Comparison of ENCODE assay signal across 8 cellular contexts in the genomic region with DNA sequence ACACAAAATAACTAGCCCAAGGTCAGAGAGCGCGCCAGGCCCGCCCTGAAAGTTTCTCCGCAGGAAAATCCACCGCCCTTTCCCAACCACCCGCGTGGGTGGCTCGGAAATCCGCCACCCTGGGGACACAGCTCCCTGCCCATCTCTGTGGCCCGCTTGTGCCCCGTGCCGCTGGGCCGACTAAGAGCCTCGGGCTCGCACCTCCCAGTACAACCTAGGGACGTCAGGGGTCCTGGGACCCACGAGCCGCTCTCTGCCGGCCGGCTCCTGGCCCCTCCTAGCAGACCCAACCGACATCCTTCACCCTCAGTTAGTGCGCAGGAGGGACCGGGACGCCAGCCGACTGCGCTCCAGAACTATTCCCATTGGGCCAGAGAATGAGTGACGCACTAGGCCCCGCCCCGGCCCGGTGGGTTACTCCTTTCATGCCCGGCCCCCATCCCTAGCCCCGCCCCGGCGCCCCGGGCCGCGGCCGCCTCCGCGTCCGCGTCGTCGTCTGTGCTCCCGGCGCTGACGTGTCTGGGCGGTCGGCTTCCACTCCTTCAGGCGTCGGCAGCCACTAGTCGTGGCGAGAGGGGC. TPM values are rescaled to one million over a fixed set of nuclear protein-coding genes. Genes with fewer than 3 reads are reported as not detected.
DNase-seq lines count a peak whose midpoint lies in the region; ATAC-seq and TF ChIP-seq lines count a peak whose summit lies in the region.

No MANE protein-coding gene starts in this region.

- H3K4me1 ChIP-seq in spleen: peaks cover 5 to 38% (median 28%) of the 10 kb centered on the region in 6 donors

- TF ChIP-seq POLR2A in GM18951 (IDR thresholded peaks at IDR 0.05; ENCODE audit: extremely low read depth, insufficient read depth, insufficient read length) (peak; percentile 81), spleen (IDR thresholded peaks at IDR 0.05) (peak in 2 of 3 donors; percentile 42 to 71)

- intact Hi-C loops in spleen (cut with DNase I; ENCODE audit: low total_unique reads): no loop called here

- H3K27me3 Mint-ChIP-seq in WTC11 (ENCODE audit: low read depth): peaks cover 9% of the 10 kb centered on the region

- POLR2A ChIA-PET in WTC11 (lab: Charles Lee): interaction anchor here (0.6 to 1.0 kb wide), 2 partner anchors 12 to 262 kb away, joined by 3 to 4 read pairs; no protein-coding TSS in a partner anchor

- TF ChIP-seq CTCF in WTC11 (IDR thresholded peaks at IDR 0.05): no peak
- no peak for TF ChIP-seq CTCF in cardiac fibroblast (IDR thresholded peaks at IDR 0.05; ENCODE audit: low read depth, low read length)
- TF ChIP-seq CTCF in spleen (IDR thresholded peaks at IDR 0.05 in 8 of 11, conservative IDR thresholded peaks at IDR 0.05 in 3 of 11): peak in 1 of 11 experiments; percentile 37

- H3K9me3 Mint-ChIP-seq in WTC11: no peaks in the 10 kb centered on the region

- WGBS in spleen, 5 donors: 0 to 4% (median 1%) methylated on average over 23 to 53 of the region's 53 CpGs

- CTCF ChIA-PET in WTC11 (lab: Charles Lee): no interaction called here

- H3K4me3 ChIP-seq in cardiac fibroblast (replicated peaks in 1 of 2; ENCODE audit: low read depth in 2 of 2, low read length in 2 of 2) (peak overlapping the region; percentile 59 to 94), spleen (peak overlapping the region; percentile 59 to 86 (median 75))

- peaks cover 3% of the 10 kb centered on the region; the same call in 1 of the 2 replicates for H3K36me3 Mint-ChIP-seq in WTC11

- H3K27ac Mint-ChIP-seq in WTC11: peak overlapping the region; percentile 95

- DNase-seq in AG08396 (ENCODE audit: low spot score) (peak; percentile 97), NCI-H2227 treated with DMSO at 0.1 percent for 48 hours (lab: John Stamatoyannopoulos, UW) (peak; percentile 98), WTC11 (ENCODE audit: low spot score) (peak; percentile 98), cardiac fibroblast (ENCODE audit: low read depth in 2 of 2) (peak; percentile 98 to 99), inferior parietal cortex (ENCODE audit: extremely low spot score) (peak; percentile 95), spleen (peak; percentile 100)

- peaks cover 23% of the 10 kb centered on the region for H3K4me1 Mint-ChIP-seq in WTC11

- H3K4me3 Mint-ChIP-seq in WTC11: peak overlapping the region; percentile 86

- H3K27ac ChIP-seq in spleen: peak overlapping the region; percentile 87 to 95 (median 94)

- no peaks in the 10 kb centered on the region for H3K27me3 ChIP-seq in spleen (replicated peaks in 1 of 7)

- ATAC-seq in HG03175 (IDR thresholded peaks at IDR 0.05; ENCODE audit: unreplicated experiment) (peak; percentile 95), WTC11 (peak; percentile 97)

- in situ Hi-C loops in GM18951 (cut with MboI; ENCODE audit: low sequenced_read_pairs, unreplicated experiment): no loop called here

- H3K9me3 ChIP-seq in spleen: no peaks in the 10 kb centered on the region

- H3K36me3 ChIP-seq in spleen: peaks cover 0 to 1% (median 0%) of the 10 kb centered on the region in 6 donors

TF ChIP-seq in WTC11, 78 proteins besides CTCF, POLR2A, EP300 and RAD21 (continues in another document):
- TF ChIP-seq, protein P1, sequence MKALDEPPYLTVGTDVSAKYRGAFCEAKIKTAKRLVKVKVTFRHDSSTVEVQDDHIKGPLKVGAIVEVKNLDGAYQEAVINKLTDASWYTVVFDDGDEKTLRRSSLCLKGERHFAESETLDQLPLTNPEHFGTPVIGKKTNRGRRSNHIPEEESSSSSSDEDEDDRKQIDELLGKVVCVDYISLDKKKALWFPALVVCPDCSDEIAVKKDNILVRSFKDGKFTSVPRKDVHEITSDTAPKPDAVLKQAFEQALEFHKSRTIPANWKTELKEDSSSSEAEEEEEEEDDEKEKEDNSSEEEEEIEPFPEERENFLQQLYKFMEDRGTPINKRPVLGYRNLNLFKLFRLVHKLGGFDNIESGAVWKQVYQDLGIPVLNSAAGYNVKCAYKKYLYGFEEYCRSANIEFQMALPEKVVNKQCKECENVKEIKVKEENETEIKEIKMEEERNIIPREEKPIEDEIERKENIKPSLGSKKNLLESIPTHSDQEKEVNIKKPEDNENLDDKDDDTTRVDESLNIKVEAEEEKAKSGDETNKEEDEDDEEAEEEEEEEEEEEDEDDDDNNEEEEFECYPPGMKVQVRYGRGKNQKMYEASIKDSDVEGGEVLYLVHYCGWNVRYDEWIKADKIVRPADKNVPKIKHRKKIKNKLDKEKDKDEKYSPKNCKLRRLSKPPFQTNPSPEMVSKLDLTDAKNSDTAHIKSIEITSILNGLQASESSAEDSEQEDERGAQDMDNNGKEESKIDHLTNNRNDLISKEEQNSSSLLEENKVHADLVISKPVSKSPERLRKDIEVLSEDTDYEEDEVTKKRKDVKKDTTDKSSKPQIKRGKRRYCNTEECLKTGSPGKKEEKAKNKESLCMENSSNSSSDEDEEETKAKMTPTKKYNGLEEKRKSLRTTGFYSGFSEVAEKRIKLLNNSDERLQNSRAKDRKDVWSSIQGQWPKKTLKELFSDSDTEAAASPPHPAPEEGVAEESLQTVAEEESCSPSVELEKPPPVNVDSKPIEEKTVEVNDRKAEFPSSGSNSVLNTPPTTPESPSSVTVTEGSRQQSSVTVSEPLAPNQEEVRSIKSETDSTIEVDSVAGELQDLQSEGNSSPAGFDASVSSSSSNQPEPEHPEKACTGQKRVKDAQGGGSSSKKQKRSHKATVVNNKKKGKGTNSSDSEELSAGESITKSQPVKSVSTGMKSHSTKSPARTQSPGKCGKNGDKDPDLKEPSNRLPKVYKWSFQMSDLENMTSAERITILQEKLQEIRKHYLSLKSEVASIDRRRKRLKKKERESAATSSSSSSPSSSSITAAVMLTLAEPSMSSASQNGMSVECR (CRISPR knock-in tag; IDR thresholded peaks at IDR 0.05; ENCODE audit: borderline replicate concordance): no peak
- TF ChIP-seq ZNF263 (CRISPR knock-in tag; IDR thresholded peaks at IDR 0.05; ENCODE audit: low read depth): no peak
- TF ChIP-seq SP1 (CRISPR knock-in tag; conservative IDR thresholded peaks at IDR 0.05): peak; percentile 73; the same call in 1 of the 2 replicates
- TF ChIP-seq, protein P2, sequence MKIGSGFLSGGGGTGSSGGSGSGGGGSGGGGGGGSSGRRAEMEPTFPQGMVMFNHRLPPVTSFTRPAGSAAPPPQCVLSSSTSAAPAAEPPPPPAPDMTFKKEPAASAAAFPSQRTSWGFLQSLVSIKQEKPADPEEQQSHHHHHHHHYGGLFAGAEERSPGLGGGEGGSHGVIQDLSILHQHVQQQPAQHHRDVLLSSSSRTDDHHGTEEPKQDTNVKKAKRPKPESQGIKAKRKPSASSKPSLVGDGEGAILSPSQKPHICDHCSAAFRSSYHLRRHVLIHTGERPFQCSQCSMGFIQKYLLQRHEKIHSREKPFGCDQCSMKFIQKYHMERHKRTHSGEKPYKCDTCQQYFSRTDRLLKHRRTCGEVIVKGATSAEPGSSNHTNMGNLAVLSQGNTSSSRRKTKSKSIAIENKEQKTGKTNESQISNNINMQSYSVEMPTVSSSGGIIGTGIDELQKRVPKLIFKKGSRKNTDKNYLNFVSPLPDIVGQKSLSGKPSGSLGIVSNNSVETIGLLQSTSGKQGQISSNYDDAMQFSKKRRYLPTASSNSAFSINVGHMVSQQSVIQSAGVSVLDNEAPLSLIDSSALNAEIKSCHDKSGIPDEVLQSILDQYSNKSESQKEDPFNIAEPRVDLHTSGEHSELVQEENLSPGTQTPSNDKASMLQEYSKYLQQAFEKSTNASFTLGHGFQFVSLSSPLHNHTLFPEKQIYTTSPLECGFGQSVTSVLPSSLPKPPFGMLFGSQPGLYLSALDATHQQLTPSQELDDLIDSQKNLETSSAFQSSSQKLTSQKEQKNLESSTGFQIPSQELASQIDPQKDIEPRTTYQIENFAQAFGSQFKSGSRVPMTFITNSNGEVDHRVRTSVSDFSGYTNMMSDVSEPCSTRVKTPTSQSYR (CRISPR knock-in tag; IDR thresholded peaks at IDR 0.05): no peak
- no peak for TF ChIP-seq PRRX2 (CRISPR knock-in tag; IDR thresholded peaks at IDR 0.05)
- 0 out of 2 replicates have a peak, but pooled peaks have one; percentile 17 for TF ChIP-seq ATF1 (CRISPR knock-in tag; IDR thresholded peaks at IDR 0.05)
- TF ChIP-seq, protein P3, sequence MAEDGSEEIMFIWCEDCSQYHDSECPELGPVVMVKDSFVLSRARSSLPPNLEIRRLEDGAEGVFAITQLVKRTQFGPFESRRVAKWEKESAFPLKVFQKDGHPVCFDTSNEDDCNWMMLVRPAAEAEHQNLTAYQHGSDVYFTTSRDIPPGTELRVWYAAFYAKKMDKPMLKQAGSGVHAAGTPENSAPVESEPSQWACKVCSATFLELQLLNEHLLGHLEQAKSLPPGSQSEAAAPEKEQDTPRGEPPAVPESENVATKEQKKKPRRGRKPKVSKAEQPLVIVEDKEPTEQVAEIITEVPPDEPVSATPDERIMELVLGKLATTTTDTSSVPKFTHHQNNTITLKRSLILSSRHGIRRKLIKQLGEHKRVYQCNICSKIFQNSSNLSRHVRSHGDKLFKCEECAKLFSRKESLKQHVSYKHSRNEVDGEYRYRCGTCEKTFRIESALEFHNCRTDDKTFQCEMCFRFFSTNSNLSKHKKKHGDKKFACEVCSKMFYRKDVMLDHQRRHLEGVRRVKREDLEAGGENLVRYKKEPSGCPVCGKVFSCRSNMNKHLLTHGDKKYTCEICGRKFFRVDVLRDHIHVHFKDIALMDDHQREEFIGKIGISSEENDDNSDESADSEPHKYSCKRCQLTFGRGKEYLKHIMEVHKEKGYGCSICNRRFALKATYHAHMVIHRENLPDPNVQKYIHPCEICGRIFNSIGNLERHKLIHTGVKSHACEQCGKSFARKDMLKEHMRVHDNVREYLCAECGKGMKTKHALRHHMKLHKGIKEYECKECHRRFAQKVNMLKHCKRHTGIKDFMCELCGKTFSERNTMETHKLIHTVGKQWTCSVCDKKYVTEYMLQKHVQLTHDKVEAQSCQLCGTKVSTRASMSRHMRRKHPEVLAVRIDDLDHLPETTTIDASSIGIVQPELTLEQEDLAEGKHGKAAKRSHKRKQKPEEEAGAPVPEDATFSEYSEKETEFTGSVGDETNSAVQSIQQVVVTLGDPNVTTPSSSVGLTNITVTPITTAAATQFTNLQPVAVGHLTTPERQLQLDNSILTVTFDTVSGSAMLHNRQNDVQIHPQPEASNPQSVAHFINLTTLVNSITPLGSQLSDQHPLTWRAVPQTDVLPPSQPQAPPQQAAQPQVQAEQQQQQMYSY (CRISPR knock-in tag; IDR thresholded peaks at IDR 0.05): no peak
- TF ChIP-seq OVOL2 (CRISPR knock-in tag; IDR thresholded peaks at IDR 0.05; ENCODE audit: borderline replicate concordance): no peak
- 0 out of 2 replicates have a peak, but pooled peaks have one; percentile 40 for TF ChIP-seq ESRRA (CRISPR knock-in tag; IDR thresholded peaks at IDR 0.05; ENCODE audit: borderline replicate concordance)

RNA-seq across cellular contexts. Expression of a gene that starts 0.4 kb away (rescaled TPM):
- 31.1 to 31.7 TPM (median 31.6 TPM) in 3 replicates for total RNA-seq in WTC11 (2021)
- total RNA-seq in spleen: 10 to 100 TPM; 19.1 to 48.3 (median 24.5) TPM
- 10 to 100 TPM; 13.1 to 18.5 (median 15.0) TPM for polyA plus RNA-seq in spleen

Comparison
In these comparisons a context has a peak if more than half of its experiments do, and no peak if none do; other contexts are left out.
1. Peak in every context shown above with its lines: DNase-seq, ATAC-seq, H3K4me3 ChIP-seq and H3K27ac ChIP-seq.